In the genomic region with DNA sequence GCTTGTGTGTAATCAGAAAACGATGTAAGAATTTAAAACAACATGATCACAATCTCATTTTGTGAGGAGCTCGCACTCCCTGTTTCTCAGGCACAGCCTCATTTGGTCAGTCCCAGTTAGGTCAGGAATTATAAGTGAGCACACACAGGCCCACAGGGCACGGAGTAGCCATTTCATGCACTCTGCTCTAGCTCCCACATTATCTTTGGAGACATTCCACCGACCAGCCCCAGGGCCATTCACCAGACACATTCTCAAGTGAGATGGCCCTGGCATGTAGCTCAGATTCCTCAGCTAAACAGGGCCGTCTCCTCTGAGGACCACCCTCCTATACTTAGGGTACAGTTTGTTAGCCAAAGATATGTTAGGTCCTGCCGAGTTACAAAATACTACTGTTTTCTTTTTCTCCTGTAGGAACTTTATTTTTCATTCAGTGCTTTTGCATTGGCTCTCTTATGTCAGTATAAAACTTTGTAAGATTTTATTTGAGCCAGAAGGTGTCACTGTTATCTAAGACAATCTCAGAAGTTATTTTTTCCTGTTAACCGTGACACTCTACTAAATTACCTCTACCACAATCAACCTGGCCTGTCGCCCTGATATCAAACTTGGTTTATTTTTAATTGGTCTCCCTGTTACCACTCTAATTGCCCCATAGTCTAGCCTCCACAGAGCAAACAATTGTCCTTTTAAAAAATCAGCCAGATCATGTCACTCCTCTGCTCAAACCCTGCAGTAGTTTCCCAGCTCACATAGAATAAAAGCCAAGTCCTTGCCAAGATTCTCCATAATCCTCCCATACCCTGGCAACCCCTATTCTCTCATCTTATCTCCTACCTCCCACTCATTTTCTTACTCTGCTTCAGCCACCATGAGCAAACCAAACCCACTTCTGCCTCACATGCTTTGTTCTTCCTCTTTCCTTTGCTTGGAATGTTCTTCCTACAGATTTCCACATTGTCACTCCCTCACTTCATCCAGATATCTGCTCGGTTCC, we compare ENCODE assay signal across 8 cellular contexts.
DNase-seq lines count a peak whose midpoint lies in the region; ATAC-seq and TF ChIP-seq lines count a peak whose summit lies in the region.

No MANE protein-coding gene starts in this region.

- intact Hi-C loops in MCF 10A (cut with micrococcal nuclease): loop anchor here (10.0 kb wide), 2 partner anchors 884 to 1624 kb away; a partner anchor contains a TSS

- no peak overlapping the region for H3K4me3 ChIP-seq in KMS-11 (IDR thresholded peaks at IDR 0.05; ENCODE audit: insufficient read depth, low read depth, low read length)

- TSS peak; percentile 61 for BruUV-seq in MCF 10A (replicated peaks; lab: Mats Ljungman, UMichigan)

- H3K9ac ChIP-seq in KMS-11: no peak overlapping the region

- H4K20me1 ChIP-seq in KMS-11 (ENCODE audit: insufficient read depth): no peaks in the 10 kb centered on the region

- peak; percentile 11 for DNase-seq in MCF 10A (ENCODE audit: unreplicated experiment)
- peak; percentile 12 for DNase-seq in medulla oblongata (ENCODE audit: extremely low spot score)
- no peak for DNase-seq in activated CD4-positive, alpha-beta T cell treated with anti-CD3 and anti-CD28 coated beads for 48 hours
- DNase-seq in T-helper 2 cell treated with Interferon-gamma antibody and Interleukin-4, amounts not matched to agents 5 μg/mL and 100 μg/mL, for 36 hours (ENCODE audit: low spot score): no peak

- no peak overlapping the region for H3K4me3 Mint-ChIP-seq in MCF 10A (ENCODE audit: unreplicated experiment)
- H3K4me3 Mint-ChIP-seq in T-helper 2 cell treated with Interferon-gamma antibody and Interleukin-4, amounts not matched to agents 5 μg/mL and 100 μg/mL, for 36 hours: no peak overlapping the region

- H3K36me3 Mint-ChIP-seq in MCF 10A (ENCODE audit: insufficient read depth, unreplicated experiment): peaks cover 13% of the 10 kb centered on the region
- H3K36me3 Mint-ChIP-seq in T-helper 2 cell treated with Interferon-gamma antibody and Interleukin-4, amounts not matched to agents 5 μg/mL and 100 μg/mL, for 36 hours (ENCODE audit: low read depth): no peaks in the 10 kb centered on the region

- no peaks in the 10 kb centered on the region for H3K9me3 Mint-ChIP-seq in MCF 10A (ENCODE audit: unreplicated experiment)
- no peaks in the 10 kb centered on the region for H3K9me3 Mint-ChIP-seq in T-helper 2 cell treated with Interferon-gamma antibody and Interleukin-4, amounts not matched to agents 5 μg/mL and 100 μg/mL, for 36 hours

- CTCF ChIA-PET in MCF 10A (lab: Yijun Ruan, JAX): interaction anchor here (0.5 to 4.4 kb wide), 30 partner anchors 8 to 1875 kb away, joined by 3 to 20 read pairs (median 3); a partner anchor contains a TSS

- H3K36me3 ChIP-seq in KMS-11 (ENCODE audit: insufficient read depth): no peaks in the 10 kb centered on the region

- ATAC-seq in GM18498 (IDR thresholded peaks at IDR 0.05; ENCODE audit: unreplicated experiment): no peak
- no peak for ATAC-seq in GM21367 (IDR thresholded peaks at IDR 0.05; ENCODE audit: unreplicated experiment)

- H2AFZ ChIP-seq in KMS-11 (ENCODE audit: low read depth): no peak overlapping the region

- TF ChIP-seq CTCF in C4-2B (conservative IDR thresholded peaks at IDR 0.05) (peak; percentile 64), KMS-11 (conservative IDR thresholded peaks at IDR 0.05; ENCODE audit: low read depth, low read length) (peak; percentile 64), MCF 10A (IDR thresholded peaks at IDR 0.05; ENCODE audit: unreplicated experiment) (peak; percentile 24)

- peaks cover 11% of the 10 kb centered on the region for H3K4me1 ChIP-seq in KMS-11 (ENCODE audit: low read depth, poor library complexity, severe bottlenecking)

- no peaks in the 10 kb centered on the region for H3K27me3 Mint-ChIP-seq in MCF 10A (ENCODE audit: insufficient read depth, unreplicated experiment)
- peaks cover 11% of the 10 kb centered on the region for H3K27me3 Mint-ChIP-seq in T-helper 2 cell treated with Interferon-gamma antibody and Interleukin-4, amounts not matched to agents 5 μg/mL and 100 μg/mL, for 36 hours (ENCODE audit: low read depth)

- no peak overlapping the region for H3K27ac ChIP-seq in C4-2B
- no peak overlapping the region for H3K27ac ChIP-seq in KMS-11

- H3K79me2 ChIP-seq in KMS-11 (ENCODE audit: insufficient read depth, low read depth): no peaks in the 10 kb centered on the region

- POLR2A ChIA-PET in MCF 10A (lab: Yijun Ruan, JAX): interaction anchor here (1.0 to 1.1 kb wide), 2 partner anchors 125 to 888 kb away, joined by 3 to 4 read pairs; a partner anchor contains a TSS

- peaks cover 22% of the 10 kb centered on the region for H3K4me1 Mint-ChIP-seq in MCF 10A (ENCODE audit: insufficient read depth, unreplicated experiment)
- H3K4me1 Mint-ChIP-seq in T-helper 2 cell treated with Interferon-gamma antibody and Interleukin-4, amounts not matched to agents 5 μg/mL and 100 μg/mL, for 36 hours (ENCODE audit: low read depth): peaks cover 6% of the 10 kb centered on the region

- H3K4me2 ChIP-seq in KMS-11: no peak overlapping the region

- H3K27ac Mint-ChIP-seq in MCF 10A (ENCODE audit: low read depth, unreplicated experiment): peak overlapping the region; percentile 87
- H3K27ac Mint-ChIP-seq in T-helper 2 cell treated with Interferon-gamma antibody and Interleukin-4, amounts not matched to agents 5 μg/mL and 100 μg/mL, for 36 hours: no peak overlapping the region

- no peaks in the 10 kb centered on the region for H3K27me3 ChIP-seq in KMS-11 (ENCODE audit: insufficient read depth, low read depth)

Comparison
In these comparisons a context has a peak if more than half of its experiments do, and no peak if none do; other contexts are left out.
1. DNase-seq: peak in MCF 10A (single experiment) and medulla oblongata (single experiment); none in activated CD4-positive, alpha-beta T cell treated with anti-CD3 and anti-CD28 coated beads for 48 hours (single experiment) and T-helper 2 cell treated with Interferon-gamma antibody and Interleukin-4, amounts not matched to agents 5 μg/mL and 100 μg/mL, for 36 hours (single experiment).
2. Peak in every context shown above with its lines, with median percentiles within 50 percentile points of each other: CTCF ChIP-seq.